29 cellular contexts compared by ENCODE assay signal in the genomic region with DNA sequence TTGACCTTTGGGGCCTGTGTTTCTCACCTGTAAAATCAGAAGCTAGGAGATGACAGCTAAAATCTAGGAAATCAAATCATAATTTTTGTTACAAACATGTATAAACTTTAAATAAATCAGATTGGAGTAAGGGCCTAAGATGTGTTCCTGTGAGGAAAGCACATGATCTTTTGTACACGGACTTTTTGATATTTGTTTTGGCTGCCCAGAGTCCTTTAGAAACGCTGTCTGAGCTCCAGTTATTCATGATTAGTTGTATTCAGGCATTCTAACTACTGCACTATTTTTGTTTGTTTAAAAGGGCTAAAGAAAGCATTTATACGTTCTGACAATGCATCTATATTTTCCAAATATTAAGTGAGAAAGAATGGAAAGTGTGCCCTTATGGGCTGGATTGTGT.
"Had no signal": no experiment of that assay in that cellular context is flagged by ENCODE, and none has a peak within 500 bp of the region (broad histone marks: within the 10 kb centered on the region; RNA-seq: fewer than 3 reads in every experiment).

No MANE protein-coding gene starts in this region.

- H3K27ac ChIP-seq: stomach, suprapubic skin, testis, thoracic aorta, thyroid gland, tibial artery, tibial nerve, transverse colon, upper lobe of left lung, upper lobe of right lung, uterus, vagina had no signal

- H3K27ac Mint-ChIP-seq: stimulated activated effector memory CD8-positive, alpha-beta T cell treated with anti-CD3 and anti-CD28 coated beads, Interleukin-12 subunit alpha, Interleukin-12 subunit beta, amount 100 ng/mL, for 72 hours; stimulated activated memory B cell treated with anti-CD40 and anti-IgM and Interleukin-4, amounts not matched to agents 10 μg/mL and 1 μg/mL and 100 μg/mL, for 72 hours; stimulated activated naive B cell treated with anti-CD40 and anti-IgM and Interleukin-4, amounts not matched to agents 10 μg/mL and 1 μg/mL and 100 μg/mL, for 72 hours; stimulated activated naive CD8-positive, alpha-beta T cell treated with anti-CD3 and anti-CD28 coated beads, Interleukin-15, amount 100 ng/mL, for 72 hours; stimulated activated naive CD8-positive, alpha-beta T cell treated with anti-CD3 and anti-CD28 coated beads, Interleukin-15, Interleukin-2, amounts not matched to agents 100 ng/mL and 50 ng/mL, for 24 hours; type B pancreatic cell had no signal

- DNase-seq: stimulated activated CD4-positive, alpha-beta T cell treated with anti-CD3 and anti-CD28 coated beads, Interleukin-2, amount 100 ng/mL, for 48 hours; stimulated activated CD4-positive, alpha-beta T cell treated with anti-CD3 and anti-CD28 coated beads, Interleukin-4, amount 100 ng/mL, for 1 hour; stimulated activated CD4-positive, alpha-beta T cell treated with anti-CD3 and anti-CD28 coated beads, Interleukin-4, amount 100 ng/mL, for 24 hours; stimulated activated CD4-positive, alpha-beta T cell treated with anti-CD3 and anti-CD28 coated beads, Interleukin-4, amount 100 ng/mL, for 4 hours; stimulated activated CD8-positive, alpha-beta memory T cell treated with anti-CD3 and anti-CD28 coated beads, Interleukin-4, amount 100 ng/mL, for 48 hours; stimulated activated naive B cell treated with anti-CD40 and anti-IgM and Interleukin-4, amounts not matched to agents 10 μg/mL and 1 μg/mL and 100 μg/mL, for 72 hours; stimulated activated naive CD4-positive, alpha-beta T cell; stimulated activated naive CD4-positive, alpha-beta T cell treated with Interleukin-2 at 50 U/mL for 16 hours; stimulated activated naive CD8-positive, alpha-beta T cell treated with anti-CD3 and anti-CD28 coated beads, Interleukin-15, amount 100 ng/mL, for 72 hours; stimulated activated naive CD8-positive, alpha-beta T cell treated with anti-CD3 and anti-CD28 coated beads, Interleukin-15, Interleukin-2, amounts not matched to agents 100 U/mL and 50 U/mL, for 24 hours; stomach; substantia nigra; testis; thyroid gland; tibial artery; transverse colon; trophoblast cell; upper lobe of left lung; upper lobe of right lung; uterus had no signal

- H3K27me3 ChIP-seq: stomach, suprapubic skin, testis, thyroid gland, tibial artery, tibial nerve, transverse colon, upper lobe of left lung, upper lobe of right lung, uterus, vagina had no signal

- H3K4me3 ChIP-seq: stomach, suprapubic skin, testis, thoracic aorta, thyroid gland, tibial artery, tibial nerve, transverse colon, upper lobe of left lung, upper lobe of right lung, uterus, vagina had no signal

- H3K9me3 Mint-ChIP-seq: type B pancreatic cell had no signal

- FAIRE-seq: urothelium cell line had no signal

- H3K4me1 Mint-ChIP-seq: stimulated activated effector memory CD8-positive, alpha-beta T cell treated with anti-CD3 and anti-CD28 coated beads, Interleukin-12 subunit alpha, Interleukin-12 subunit beta, amount 100 ng/mL, for 72 hours; stimulated activated memory B cell treated with anti-CD40 and anti-IgM and Interleukin-4, amounts not matched to agents 10 μg/mL and 1 μg/mL and 100 μg/mL, for 72 hours; stimulated activated naive B cell treated with anti-CD40 and anti-IgM and Interleukin-4, amounts not matched to agents 10 μg/mL and 1 μg/mL and 100 μg/mL, for 72 hours; stimulated activated naive CD8-positive, alpha-beta T cell treated with anti-CD3 and anti-CD28 coated beads, Interleukin-15, amount 100 ng/mL, for 72 hours had no signal

- H3K4me1 ChIP-seq: stomach, suprapubic skin, testis, thyroid gland, tibial artery, upper lobe of left lung, upper lobe of right lung, uterus, vagina had no signal

- H3K9me3 ChIP-seq: suprapubic skin, testis, thoracic aorta, thyroid gland, tibial artery, tibial nerve, transverse colon, upper lobe of left lung, upper lobe of right lung, uterus, vagina had no signal

- H3K36me3 ChIP-seq: stomach, suprapubic skin, thoracic aorta, thyroid gland, tibial artery, tibial nerve, transverse colon, upper lobe of left lung, upper lobe of right lung, uterus, vagina had no signal

- H3K27me3 Mint-ChIP-seq: stimulated activated memory B cell treated with anti-CD40 and anti-IgM and Interleukin-4, amounts not matched to agents 10 μg/mL and 1 μg/mL and 100 μg/mL, for 72 hours; stimulated activated naive B cell treated with anti-CD40 and anti-IgM and Interleukin-4, amounts not matched to agents 10 μg/mL and 1 μg/mL and 100 μg/mL, for 72 hours; stimulated activated naive CD8-positive, alpha-beta T cell treated with anti-CD3 and anti-CD28 coated beads, Interleukin-15, amount 100 ng/mL, for 72 hours; stimulated activated naive CD8-positive, alpha-beta T cell treated with anti-CD3 and anti-CD28 coated beads, Interleukin-15, Interleukin-2, amounts not matched to agents 100 ng/mL and 50 ng/mL, for 24 hours; type B pancreatic cell had no signal

- H3K4me3 Mint-ChIP-seq: stimulated activated effector memory CD8-positive, alpha-beta T cell treated with anti-CD3 and anti-CD28 coated beads, Interleukin-12 subunit alpha, Interleukin-12 subunit beta, amount 100 ng/mL, for 72 hours; stimulated activated memory B cell treated with anti-CD40 and anti-IgM and Interleukin-4, amounts not matched to agents 10 μg/mL and 1 μg/mL and 100 μg/mL, for 72 hours; stimulated activated naive B cell treated with anti-CD40 and anti-IgM and Interleukin-4, amounts not matched to agents 10 μg/mL and 1 μg/mL and 100 μg/mL, for 72 hours; stimulated activated naive CD8-positive, alpha-beta T cell treated with anti-CD3 and anti-CD28 coated beads, Interleukin-15, amount 100 ng/mL, for 72 hours; stimulated activated naive CD8-positive, alpha-beta T cell treated with anti-CD3 and anti-CD28 coated beads, Interleukin-15, Interleukin-2, amounts not matched to agents 100 ng/mL and 50 ng/mL, for 24 hours; type B pancreatic cell had no signal

- H3K36me3 Mint-ChIP-seq: stimulated activated effector memory CD8-positive, alpha-beta T cell treated with anti-CD3 and anti-CD28 coated beads, Interleukin-12 subunit alpha, Interleukin-12 subunit beta, amount 100 ng/mL, for 72 hours; stimulated activated memory B cell treated with anti-CD40 and anti-IgM and Interleukin-4, amounts not matched to agents 10 μg/mL and 1 μg/mL and 100 μg/mL, for 72 hours; stimulated activated naive B cell treated with anti-CD40 and anti-IgM and Interleukin-4, amounts not matched to agents 10 μg/mL and 1 μg/mL and 100 μg/mL, for 72 hours; type B pancreatic cell had no signal

- ATAC-seq: stimulated activated effector memory CD8-positive, alpha-beta T cell treated with anti-CD3 and anti-CD28 coated beads, Interleukin-12 subunit alpha, Interleukin-12 subunit beta, amount 100 ng/mL, for 72 hours; stimulated activated memory B cell treated with anti-CD40 and anti-IgM and Interleukin-4, amounts not matched to agents 10 μg/mL and 1 μg/mL and 100 μg/mL, for 72 hours; stimulated activated naive B cell treated with anti-CD40 and anti-IgM and Interleukin-4, amounts not matched to agents 10 μg/mL and 1 μg/mL and 100 μg/mL, for 72 hours; stimulated activated naive CD8-positive, alpha-beta T cell treated with anti-CD3 and anti-CD28 coated beads, Interleukin-15, amount 100 ng/mL, for 72 hours; stimulated activated naive CD8-positive, alpha-beta T cell treated with anti-CD3 and anti-CD28 coated beads, Interleukin-15, Interleukin-2, amounts not matched to agents 100 U/mL and 50 U/mL, for 24 hours; upper lobe of right lung had no signal
